ENCODE assay signal across 11 cellular contexts in genomic region chr9:15293727-15294405, GRCh38. TPM values are rescaled to one million over a fixed set of nuclear protein-coding genes. Genes with fewer than 3 reads are reported as not detected.
DNase-seq lines count a peak whose midpoint lies in the region; ATAC-seq and TF ChIP-seq lines count a peak whose summit lies in the region.
"Had no signal": no experiment of that assay in that cellular context is flagged by ENCODE, and none has a peak within 500 bp of the region (broad histone marks: within the 10 kb centered on the region; RNA-seq: fewer than 3 reads in every experiment).

No MANE protein-coding gene starts in this region.

- DNase-seq in NCI-H187 treated with DMSO at 0.1 percent for 48 hours (lab: John Stamatoyannopoulos, UW) (peak; percentile 12), NCI-H187 (lab: John Stamatoyannopoulos, UW) (no peak), immature natural killer cell (peak in 2 of 3 donors; percentile 38 to 49), spleen (no peak), endothelial cell (ENCODE audit: low spot score) (no peak), COLO829 (ENCODE audit: low spot score) (no peak), left lobe of liver (ENCODE audit: low spot score) (no peak)
- DNase-seq in activated CD4-positive, alpha-beta memory T cell treated with anti-CD3 and anti-CD28 coated beads for 36 hours: no peak
- DNase-seq: NCI-H146 had no signal

- peaks cover 25% of the 10 kb centered on the region for H3K36me3 Mint-ChIP-seq in activated CD4-positive, alpha-beta memory T cell treated with anti-CD3 and anti-CD28 coated beads for 36 hours
- H3K36me3 Mint-ChIP-seq in immature natural killer cell (peaks cover 0 to 4% (median 3%) of the 10 kb centered on the region in 3 donors), endothelial cell (ENCODE audit: low read depth, unreplicated experiment) (peaks cover 18% of the 10 kb centered on the region)

- H3K4me3 ChIP-seq in spleen: peak overlapping the region in 1 of 8 donors; percentile 10
- H3K4me3 ChIP-seq: A549, lung had no signal

- H3K27ac Mint-ChIP-seq in activated CD4-positive, alpha-beta memory T cell treated with anti-CD3 and anti-CD28 coated beads for 36 hours: peak overlapping the region; percentile 74
- H3K27ac Mint-ChIP-seq in immature natural killer cell (peak overlapping the region; percentile 94 to 99 (median 98)), endothelial cell (ENCODE audit: unreplicated experiment) (no peak overlapping the region)

- peaks cover 17% of the 10 kb centered on the region for H3K9me3 Mint-ChIP-seq in activated CD4-positive, alpha-beta memory T cell treated with anti-CD3 and anti-CD28 coated beads for 36 hours
- no peaks in the 10 kb centered on the region for H3K9me3 Mint-ChIP-seq in immature natural killer cell
- no peaks in the 10 kb centered on the region for H3K9me3 Mint-ChIP-seq in endothelial cell (ENCODE audit: unreplicated experiment)

- CTCF ChIA-PET in activated CD4-positive, alpha-beta memory T cell treated with anti-CD3 and anti-CD28 coated beads for 36 hours (lab: Charles Lee): interaction anchor here (0.8 to 2.2 kb wide), 5 partner anchors 16 to 133 kb away, joined by 3 to 6 read pairs (median 4); no protein-coding TSS in a partner anchor

- peaks cover 69% of the 10 kb centered on the region for H3K4me1 Mint-ChIP-seq in activated CD4-positive, alpha-beta memory T cell treated with anti-CD3 and anti-CD28 coated beads for 36 hours (ENCODE audit: low read depth)
- H3K4me1 Mint-ChIP-seq in immature natural killer cell: peaks cover 71 to 88% of the 10 kb centered on the region in 2 donors
- peaks cover 25% of the 10 kb centered on the region for H3K4me1 Mint-ChIP-seq in endothelial cell (ENCODE audit: unreplicated experiment)

- H3K27me3 ChIP-seq in spleen (replicated peaks in 1 of 7): no peaks in the 10 kb centered on the region

- H3K9me3 ChIP-seq in spleen: peaks cover 0 to 5% (median 0%) of the 10 kb centered on the region in 8 donors
- H3K9me3 ChIP-seq: A549 had no signal

- intact Hi-C loops in activated CD4-positive, alpha-beta memory T cell treated with anti-CD3 and anti-CD28 coated beads for 36 hours (cut with micrococcal nuclease): loop anchor here (2.0 kb wide), 1 partner anchor 17 kb away; no protein-coding TSS in a partner anchor
- intact Hi-C loops in spleen (cut with DNase I; ENCODE audit: low total_unique reads): no loop called here

- peak overlapping the region; percentile 11 for H3K4me3 Mint-ChIP-seq in activated CD4-positive, alpha-beta memory T cell treated with anti-CD3 and anti-CD28 coated beads for 36 hours
- H3K4me3 Mint-ChIP-seq in immature natural killer cell (peak overlapping the region; percentile 1 to 87 (median 55)), endothelial cell (ENCODE audit: unreplicated experiment) (no peak overlapping the region)

- no peaks in the 10 kb centered on the region for H3K27me3 Mint-ChIP-seq in activated CD4-positive, alpha-beta memory T cell treated with anti-CD3 and anti-CD28 coated beads for 36 hours
- H3K27me3 Mint-ChIP-seq in immature natural killer cell (ENCODE audit: low read depth in 3 of 3): peaks cover 0 to 3% (median 0%) of the 10 kb centered on the region in 3 donors
- peaks cover 4% of the 10 kb centered on the region for H3K27me3 Mint-ChIP-seq in endothelial cell (ENCODE audit: unreplicated experiment)

- peak overlapping the region; percentile 8 to 93 (median 87) for H3K27ac ChIP-seq in spleen
- H3K27ac ChIP-seq: A549 had no signal

- POLR2A ChIA-PET in activated CD4-positive, alpha-beta memory T cell treated with anti-CD3 and anti-CD28 coated beads for 36 hours (lab: Charles Lee): interaction anchor here (1.4 to 1.5 kb wide), 2 partner anchors 12 to 129 kb away, joined by 3 read pairs; no protein-coding TSS in a partner anchor

- no peak for TF ChIP-seq POLR2A in spleen (IDR thresholded peaks at IDR 0.05)

- H3K36me3 ChIP-seq in spleen: no peaks in the 10 kb centered on the region

- TF ChIP-seq CTCF in spleen (IDR thresholded peaks at IDR 0.05 in 8 of 11, conservative IDR thresholded peaks at IDR 0.05 in 3 of 11): no peak
- no peak for TF ChIP-seq CTCF in endothelial cell (IDR thresholded peaks at IDR 0.05; ENCODE audit: unreplicated experiment)

- H3K4me1 ChIP-seq in spleen: peaks cover 27 to 60% (median 42%) of the 10 kb centered on the region in 6 donors

- no peak for ATAC-seq in left lobe of liver
- ATAC-seq: A549 had no signal

- 43 to 54% (median 51%) methylated on average over 12 of the region's 12 CpGs for WGBS in spleen, 5 donors

RNA-seq across cellular contexts. Expression of gene TTC39B, which starts 13.2 kb away (rescaled TPM):
- total RNA-seq in activated CD4-positive, alpha-beta memory T cell treated with anti-CD3 and anti-CD28 coated beads for 36 hours: 10 to 100 TPM; 30.3 to 31.7 TPM
- polyA plus RNA-seq in immature natural killer cell (10 to 100 TPM in 1 of 3 donors, 1 to 10 TPM in 2; 3.8 to 10.4 (median 7.9) TPM), spleen (1 to 10 TPM; 4.8 to 5.8 (median 5.1) TPM)
- total RNA-seq in spleen (10 to 100 TPM; 16.8 to 24.1 (median 19.6) TPM), endothelial cell (ENCODE audit: unreplicated experiment) (10.3 TPM), left lobe of liver (7.1 TPM)

Comparison
In these comparisons a context has a peak if more than half of its experiments do, and no peak if none do; other contexts are left out.
1. DNase-seq: peak in NCI-H187 treated with DMSO at 0.1 percent for 48 hours (single experiment) and immature natural killer cell (2 of 3); none in NCI-H187 (0 of 2), activated CD4-positive, alpha-beta memory T cell treated with anti-CD3 and anti-CD28 coated beads for 36 hours (single experiment), spleen (single experiment), endothelial cell (single experiment), COLO829 (single experiment) and left lobe of liver (single experiment).